ENCODE assay signal across 11 cellular contexts in genomic region chr1:15168479-15168878, GRCh38. TPM values are rescaled to one million over a fixed set of nuclear protein-coding genes. Genes with fewer than 3 reads are reported as not detected.
DNase-seq lines count a peak whose midpoint lies in the region; ATAC-seq and TF ChIP-seq lines count a peak whose summit lies in the region.
"Had no signal": no experiment of that assay in that cellular context is flagged by ENCODE, and none has a peak within 500 bp of the region (broad histone marks: within the 10 kb centered on the region; RNA-seq: fewer than 3 reads in every experiment).

No MANE protein-coding gene starts in this region.

- H3K27me3 ChIP-seq in SK-N-SH (ENCODE audit: insufficient read depth) (no peaks in the 10 kb centered on the region), skeletal muscle satellite cell (ENCODE audit: control insufficient read depth, insufficient read depth, low read length) (no peaks in the 10 kb centered on the region), suprapubic skin (no peaks in the 10 kb centered on the region)

- H3K27ac ChIP-seq in SK-N-SH (ENCODE audit: low read depth in 2 of 2, low read length in 1 of 2) (peak overlapping the region in 1 of 2 experiments; percentile 78; a peak in 2 of 4 replicates), suprapubic skin (no peak overlapping the region)
- H3K27ac ChIP-seq: parathyroid adenoma had no signal

- H3K4me1 ChIP-seq in SK-N-SH (ENCODE audit: control insufficient read depth in 1 of 2, insufficient read depth in 2 of 2, low read depth in 1 of 2, low read length in 1 of 2), result peaks cover 11 to 19% of the 10 kb centered on the region in 2 experiments; a peak in 2 of 4 replicates
- H3K4me1 ChIP-seq in skeletal muscle satellite cell (ENCODE audit: control insufficient read depth, insufficient read depth, low read length), result peaks cover 21% of the 10 kb centered on the region
- H3K4me1 ChIP-seq in suprapubic skin, result peaks cover 8% of the 10 kb centered on the region

- in situ Hi-C loops in G401 (cut with HindIII; ENCODE audit: low sequenced_read_pairs), result no loop called here

- TF ChIP-seq CTCF in SK-N-SH (IDR thresholded peaks at IDR 0.05), result peak; percentile 30; the same call in 1 of the 2 replicates
- no peak for TF ChIP-seq CTCF in fibroblast of mammary gland (conservative IDR thresholded peaks at IDR 0.05; ENCODE audit: control insufficient read depth, insufficient read depth, low read depth, low read length)
- TF ChIP-seq CTCF in suprapubic skin (IDR thresholded peaks at IDR 0.05), result no peak

- H2AFZ ChIP-seq in SK-N-SH (ENCODE audit: low read depth), result no peak overlapping the region
- H2AFZ ChIP-seq: GM23338, parathyroid adenoma had no signal

- POLR2A ChIA-PET in SK-N-SH (lab: Yijun Ruan, JAX), result no interaction called here

- peak overlapping the region; percentile 30; the same call in 1 of the 2 replicates for H3K9ac ChIP-seq in SK-N-SH
- H3K9ac ChIP-seq in skeletal muscle satellite cell (ENCODE audit: low read depth, low read length), result peak overlapping the region; percentile 11
- H3K9ac ChIP-seq: parathyroid adenoma had no signal

- TF ChIP-seq EP300 in SK-N-SH (IDR thresholded peaks at IDR 0.05; ENCODE audit: borderline replicate concordance in 1 of 2, low read depth in 1 of 2, low read length in 1 of 2) (no peak), suprapubic skin (IDR thresholded peaks at IDR 0.05) (no peak)

- H3F3A ChIP-seq in SK-N-SH (replicated peaks; ENCODE audit: insufficient read depth), result peaks cover 6% of the 10 kb centered on the region

- H3K36me3 ChIP-seq in SK-N-SH (replicated peaks in 1 of 2; ENCODE audit: control insufficient read depth in 1 of 2, insufficient read depth in 2 of 2, low read length in 1 of 2), result no peaks in the 10 kb centered on the region
- H3K36me3 ChIP-seq in skeletal muscle satellite cell (ENCODE audit: insufficient read depth, low read length), result no peaks in the 10 kb centered on the region
- H3K36me3 ChIP-seq in suprapubic skin, result no peaks in the 10 kb centered on the region

- H3K4me3 ChIP-seq in SK-N-SH (ENCODE audit: low read depth in 2 of 2, low read length in 1 of 2) (no peak overlapping the region), fibroblast of mammary gland (ENCODE audit: control insufficient read depth, low read depth, low read length) (no peak overlapping the region), skeletal muscle satellite cell (ENCODE audit: low read length) (no peak overlapping the region), suprapubic skin (no peak overlapping the region)
- H3K4me3 ChIP-seq: GM23338 had no signal

- CTCF ChIA-PET in SK-N-SH (lab: Yijun Ruan, JAX), result interaction anchor here (0.8 to 1.9 kb wide), 6 partner anchors 9 to 137 kb away, joined by 3 to 5 read pairs (median 4); no protein-coding TSS in a partner anchor

- H3K4me2 ChIP-seq in SK-N-SH (peak overlapping the region; percentile 35; the same call in 1 of the 2 replicates), skeletal muscle satellite cell (ENCODE audit: low read length) (no peak overlapping the region)
- H3K4me2 ChIP-seq: GM23338 had no signal

- H3K79me2 ChIP-seq in SK-N-SH (ENCODE audit: insufficient read depth), result no peaks in the 10 kb centered on the region; the same call in 1 of the 2 replicates
- H3K79me2 ChIP-seq: parathyroid adenoma had no signal

- DNase-seq in GM04504 (ENCODE audit: low read depth), result peak; percentile 65
- DNase-seq in SK-N-SH, result no peak
- peak; percentile 90 for DNase-seq in fibroblast of mammary gland (ENCODE audit: low read depth)
- no peak for DNase-seq in NCI-H2081 treated with DMSO at 0.1 percent for 48 hours (lab: John Stamatoyannopoulos, UW)
- no peak for DNase-seq in suprapubic skin (ENCODE audit: low spot score in 2 of 2)
- no peak for DNase-seq in G401 (ENCODE audit: low spot score)
- DNase-seq: NCI-H446 had no signal

- H4K20me1 ChIP-seq in SK-N-SH (ENCODE audit: insufficient read depth), result no peaks in the 10 kb centered on the region

- no peak for TF ChIP-seq POLR2A in suprapubic skin (IDR thresholded peaks at IDR 0.05)

- no peaks in the 10 kb centered on the region for H3K9me2 ChIP-seq in SK-N-SH

- 28% methylated on average over 5 of the region's 5 CpGs for WGBS in SK-N-SH (ENCODE audit: low lambda C conversion rate)
- 23% methylated on average over 5 of the region's 5 CpGs for WGBS in suprapubic skin

- H3K9me3 ChIP-seq in SK-N-SH (no peaks in the 10 kb centered on the region), skeletal muscle satellite cell (replicated peaks; ENCODE audit: low read length) (no peaks in the 10 kb centered on the region), suprapubic skin (no peaks in the 10 kb centered on the region)

- ATAC-seq in GM21515 (IDR thresholded peaks at IDR 0.05; ENCODE audit: unreplicated experiment), result no peak
- ATAC-seq: GM23338 had no signal

- no peak for TF ChIP-seq RAD21 in SK-N-SH (IDR thresholded peaks at IDR 0.05; ENCODE audit: low read length)

TF ChIP-seq in SK-N-SH, 30 proteins besides CTCF, POLR2A, EP300 and RAD21:
- TF ChIP-seq JUND (IDR thresholded peaks at IDR 0.05) (0 out of 2 replicates have a peak, but pooled peaks have one; percentile 17), FOXJ3 (CRISPR knock-in tag; IDR thresholded peaks at IDR 0.05) (no peak), FOSL2 (IDR thresholded peaks at IDR 0.05; ENCODE audit: borderline replicate concordance, low read depth) (peak; percentile 29; the same call in 1 of the 2 replicates), REST (IDR thresholded peaks at IDR 0.05; ENCODE audit: low read depth, low read length) (no peak), YY1 (IDR thresholded peaks at IDR 0.05; ENCODE audit: low read depth) (no peak), TEAD4 (IDR thresholded peaks at IDR 0.05; ENCODE audit: borderline replicate concordance, insufficient read depth) (no peak), CHD2 (IDR thresholded peaks at IDR 0.05; ENCODE audit: low read length, partially characterized antibody) (no peak)
- TF ChIP-seq, protein P1, sequence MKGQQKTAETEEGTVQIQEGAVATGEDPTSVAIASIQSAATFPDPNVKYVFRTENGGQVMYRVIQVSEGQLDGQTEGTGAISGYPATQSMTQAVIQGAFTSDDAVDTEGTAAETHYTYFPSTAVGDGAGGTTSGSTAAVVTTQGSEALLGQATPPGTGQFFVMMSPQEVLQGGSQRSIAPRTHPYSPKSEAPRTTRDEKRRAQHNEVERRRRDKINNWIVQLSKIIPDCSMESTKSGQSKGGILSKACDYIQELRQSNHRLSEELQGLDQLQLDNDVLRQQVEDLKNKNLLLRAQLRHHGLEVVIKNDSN (IDR thresholded peaks at IDR 0.05; ENCODE audit: borderline replicate concordance, low read depth), result no peak
- TF ChIP-seq, protein P2, sequence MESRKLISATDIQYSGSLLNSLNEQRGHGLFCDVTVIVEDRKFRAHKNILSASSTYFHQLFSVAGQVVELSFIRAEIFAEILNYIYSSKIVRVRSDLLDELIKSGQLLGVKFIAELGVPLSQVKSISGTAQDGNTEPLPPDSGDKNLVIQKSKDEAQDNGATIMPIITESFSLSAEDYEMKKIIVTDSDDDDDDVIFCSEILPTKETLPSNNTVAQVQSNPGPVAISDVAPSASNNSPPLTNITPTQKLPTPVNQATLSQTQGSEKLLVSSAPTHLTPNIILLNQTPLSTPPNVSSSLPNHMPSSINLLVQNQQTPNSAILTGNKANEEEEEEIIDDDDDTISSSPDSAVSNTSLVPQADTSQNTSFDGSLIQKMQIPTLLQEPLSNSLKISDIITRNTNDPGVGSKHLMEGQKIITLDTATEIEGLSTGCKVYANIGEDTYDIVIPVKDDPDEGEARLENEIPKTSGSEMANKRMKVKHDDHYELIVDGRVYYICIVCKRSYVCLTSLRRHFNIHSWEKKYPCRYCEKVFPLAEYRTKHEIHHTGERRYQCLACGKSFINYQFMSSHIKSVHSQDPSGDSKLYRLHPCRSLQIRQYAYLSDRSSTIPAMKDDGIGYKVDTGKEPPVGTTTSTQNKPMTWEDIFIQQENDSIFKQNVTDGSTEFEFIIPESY (IDR thresholded peaks at IDR 0.05; ENCODE audit: borderline replicate concordance, low read depth), result no peak
- TF ChIP-seq, protein P3, sequence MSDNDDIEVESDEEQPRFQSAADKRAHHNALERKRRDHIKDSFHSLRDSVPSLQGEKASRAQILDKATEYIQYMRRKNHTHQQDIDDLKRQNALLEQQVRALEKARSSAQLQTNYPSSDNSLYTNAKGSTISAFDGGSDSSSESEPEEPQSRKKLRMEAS (IDR thresholded peaks at IDR 0.05; ENCODE audit: low read depth), result peak; percentile 75; the same call in 1 of the 2 replicates

RNA-seq across cellular contexts. Expression of gene TMEM51, which starts 14.9 kb away (rescaled TPM):
- polyA plus RNA-seq in SK-N-SH (2012; rRNA removed), result 20.5 and 25.6 TPM in 2 replicates
- 18.6 and 23.4 TPM in 2 replicates for polyA plus RNA-seq in SK-N-SH (2012; cell fraction: cytosol; rRNA removed)
- polyA plus RNA-seq in SK-N-SH (2012; cell fraction: nucleus; rRNA removed), result 18.5 and 19.6 TPM in 2 replicates
- total RNA-seq in skeletal muscle satellite cell (2012; rRNA removed), result 0.44 and 0.51 TPM in 2 replicates
- 10 to 100 TPM in 2 of 4 donors, 1 to 10 TPM in 2; 6.4 to 12.2 (median 10.6) TPM for total RNA-seq in suprapubic skin
- 25.0 and 25.2 TPM in 2 replicates for total RNA-seq in G401 (2014; rRNA removed; shearing (Covaris generic))

Comparison
In these comparisons a context has a peak if more than half of its experiments do, and no peak if none do; other contexts are left out.
1. DNase-seq: peak in GM04504 (single experiment) and fibroblast of mammary gland (single experiment); none in SK-N-SH (single experiment), NCI-H2081 treated with DMSO at 0.1 percent for 48 hours (single experiment), suprapubic skin (0 of 2) and G401 (single experiment).